In the genomic region with DNA sequence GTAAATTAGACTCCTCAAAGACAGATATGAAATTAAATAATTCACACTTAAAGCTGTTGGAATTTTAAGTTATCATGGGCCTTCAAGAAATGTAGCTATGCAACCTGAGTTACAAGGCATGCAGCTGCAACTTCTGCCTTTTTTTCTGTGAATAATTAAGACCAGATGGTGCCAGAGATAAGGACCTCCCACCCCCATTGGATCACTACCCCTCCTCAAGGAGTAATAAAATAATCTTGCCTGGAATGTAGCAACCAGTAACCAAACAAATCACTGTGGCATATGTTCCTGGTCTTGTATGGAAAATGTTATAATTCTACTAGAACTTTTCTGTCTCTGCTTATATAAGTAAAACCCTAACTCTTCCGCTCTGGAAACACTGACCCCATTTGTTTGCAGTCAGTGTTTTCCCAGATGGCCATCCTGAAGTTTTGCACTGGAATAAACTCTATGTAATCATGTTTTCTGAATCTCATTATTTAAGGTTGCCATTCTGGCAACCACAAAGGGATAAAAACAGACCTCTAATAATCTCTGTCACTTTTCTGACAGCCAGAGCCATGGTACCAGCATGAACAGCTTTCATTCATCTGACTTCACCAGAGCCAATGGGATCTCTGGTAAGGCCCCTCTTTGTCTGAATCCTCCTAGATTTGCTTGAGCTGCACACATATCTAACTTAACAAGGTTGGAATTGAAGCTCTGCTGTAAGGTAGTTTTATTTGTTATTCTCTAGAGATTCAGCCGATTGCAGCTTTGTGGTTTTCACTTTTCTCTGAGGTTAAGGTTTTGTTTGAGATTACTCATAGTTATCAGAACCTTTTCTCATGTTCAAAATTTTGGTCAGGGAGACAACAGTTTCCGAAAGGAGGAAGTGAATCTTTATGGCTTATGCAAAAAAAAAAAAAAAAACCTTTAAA, we compare ENCODE assay signal across 11 cellular contexts.
DNase-seq lines count a peak whose midpoint lies in the region; ATAC-seq and TF ChIP-seq lines count a peak whose summit lies in the region.
"Had no signal": no experiment of that assay in that cellular context is flagged by ENCODE, and none has a peak within 500 bp of the region (broad histone marks: within the 10 kb centered on the region; RNA-seq: fewer than 3 reads in every experiment).

No MANE protein-coding gene starts in this region.

- WGBS in body of pancreas, 2 donors: 34 to 52% methylated on average over 3 of the region's 3 CpGs

- H3K27me3 Mint-ChIP-seq in CD14-positive monocyte (ENCODE audit: low read depth in 3 of 3): no peaks in the 10 kb centered on the region

- in situ Hi-C loops in GM13976 (cut with MboI; ENCODE audit: low sequenced_read_pairs, unreplicated experiment) (no loop called here), astrocyte of the cerebellum (cut with HindIII; ENCODE audit: low sequenced_read_pairs) (no loop called here)

- H3K27ac ChIP-seq in upper lobe of right lung (no peak overlapping the region), body of pancreas (no peak overlapping the region)
- H3K27ac ChIP-seq: psoas muscle had no signal

- intact Hi-C loops in upper lobe of right lung (cut with DNase I) (no loop called here), CD14-positive monocyte (cut with micrococcal nuclease) (no loop called here), body of pancreas (cut with DNase I) (no loop called here)

- peaks cover 0 to 6% (median 2%) of the 10 kb centered on the region in 7 donors for H3K9me3 Mint-ChIP-seq in CD14-positive monocyte

- peak; percentile 99 for ATAC-seq in GM21447 (IDR thresholded peaks at IDR 0.05; ENCODE audit: unreplicated experiment)
- peak; percentile 99 for ATAC-seq in HG03432 (IDR thresholded peaks at IDR 0.05; ENCODE audit: unreplicated experiment)
- no peak for ATAC-seq in upper lobe of right lung
- no peak for ATAC-seq in body of pancreas
- ATAC-seq: psoas muscle had no signal

- H3K27ac Mint-ChIP-seq in CD14-positive monocyte: no peak overlapping the region

- peak; percentile 71 for DNase-seq in GM13976 (ENCODE audit: low spot score)
- DNase-seq in astrocyte of the cerebellum (ENCODE audit: low read depth): peak; percentile 22
- no peak for DNase-seq in activated naive CD4-positive, alpha-beta T cell treated with Interleukin-2 at 50 U/mL for 16 hours
- no peak for DNase-seq in upper lobe of right lung
- DNase-seq in CD14-positive monocyte (ENCODE audit: low spot score): no peak
- no peak for DNase-seq in body of pancreas
- DNase-seq: GDM1, NCI-H748 treated with DMSO at 0.1 percent for 48 hours, psoas muscle had no signal

- H3K36me3 ChIP-seq in upper lobe of right lung: no peaks in the 10 kb centered on the region
- no peaks in the 10 kb centered on the region for H3K36me3 ChIP-seq in body of pancreas (replicated peaks in 1 of 2; ENCODE audit: insufficient read depth in 1 of 2, low read depth in 2 of 2)

- H3K4me3 ChIP-seq in astrocyte of the cerebellum (ENCODE audit: low read depth, low read length) (no peak overlapping the region), upper lobe of right lung (no peak overlapping the region), body of pancreas (no peak overlapping the region)
- H3K4me3 ChIP-seq: psoas muscle had no signal

- no peak for TF ChIP-seq CTCF in GM13976 (IDR thresholded peaks at IDR 0.05; ENCODE audit: borderline replicate concordance, control extremely low read depth, extremely low read depth, insufficient read depth, missing control alignments)
- TF ChIP-seq CTCF in astrocyte of the cerebellum (IDR thresholded peaks at IDR 0.05; ENCODE audit: low read depth, low read length, missing control alignments): no peak
- TF ChIP-seq CTCF in upper lobe of right lung (IDR thresholded peaks at IDR 0.05): no peak
- no peak for TF ChIP-seq CTCF in CD14-positive monocyte (IDR thresholded peaks at IDR 0.05)
- TF ChIP-seq CTCF in body of pancreas (IDR thresholded peaks at IDR 0.05): no peak

- TF ChIP-seq POLR2A in body of pancreas (IDR thresholded peaks at IDR 0.05): no peak

- H3K4me1 ChIP-seq in upper lobe of right lung (no peaks in the 10 kb centered on the region), body of pancreas (no peaks in the 10 kb centered on the region)
- H3K4me1 ChIP-seq: psoas muscle had no signal

- H3K9me3 ChIP-seq in upper lobe of right lung: no peaks in the 10 kb centered on the region
- no peaks in the 10 kb centered on the region for H3K9me3 ChIP-seq in body of pancreas
- H3K9me3 ChIP-seq: psoas muscle had no signal

- H3K27me3 ChIP-seq in upper lobe of right lung (no peaks in the 10 kb centered on the region), body of pancreas (no peaks in the 10 kb centered on the region)

- no peaks in the 10 kb centered on the region for H3K4me1 Mint-ChIP-seq in CD14-positive monocyte

- no peak overlapping the region for H3K4me3 Mint-ChIP-seq in CD14-positive monocyte

- H3K36me3 Mint-ChIP-seq in CD14-positive monocyte: no peaks in the 10 kb centered on the region

Comparison
In these comparisons a context has a peak if more than half of its experiments do, and no peak if none do; other contexts are left out.
1. DNase-seq: peak in GM13976 (single experiment) and astrocyte of the cerebellum (single experiment); none in activated naive CD4-positive, alpha-beta T cell treated with Interleukin-2 at 50 U/mL for 16 hours (single experiment), upper lobe of right lung (single experiment), CD14-positive monocyte (single experiment) and body of pancreas (0 of 4).
2. ATAC-seq: peak in GM21447 (single experiment) and HG03432 (single experiment); none in upper lobe of right lung (single experiment) and body of pancreas (single experiment).